In genomic region chr11:2698386-2699184, GRCh38 we compare ENCODE assay signal across 8 cellular contexts. TPM values are rescaled to one million over a fixed set of nuclear protein-coding genes. Genes with fewer than 3 reads are reported as not detected.
A peak's percentile ranks its signal among the peaks of the same experiment; 100 is the strongest.
DNase-seq lines count a peak whose midpoint lies in the region; ATAC-seq and TF ChIP-seq lines count a peak whose summit lies in the region.

No MANE protein-coding gene starts in this region.

- H3K9me3 ChIP-seq in RWPE2 (ENCODE audit: severe bottlenecking), result no peaks in the 10 kb centered on the region

- H3K4me1 ChIP-seq in RWPE2 (ENCODE audit: insufficient read depth, poor library complexity, severe bottlenecking), result peaks cover 5% of the 10 kb centered on the region

- H3K36me3 ChIP-seq in RWPE2 (ENCODE audit: low read depth), result peaks cover 4% of the 10 kb centered on the region

- TF ChIP-seq CTCF in RWPE2 (IDR thresholded peaks at IDR 0.05; ENCODE audit: poor library complexity, severe bottlenecking) (no peak), fibroblast of pulmonary artery (IDR thresholded peaks at IDR 0.05; ENCODE audit: low read length, missing control alignments) (no peak)

- DNase-seq in ELR (ENCODE audit: low read depth) (peak; percentile 39), RWPE2 (ENCODE audit: low spot score) (peak; percentile 26), fibroblast of pulmonary artery (ENCODE audit: low read depth) (no peak), posterior vena cava (ENCODE audit: low spot score) (peak; percentile 58), CD1c-positive myeloid dendritic cell (ENCODE audit: extremely low spot score) (no peak), sciatic nerve (ENCODE audit: low spot score) (no peak), NCI-H82 (lab: John Stamatoyannopoulos, UW) (no peak)

- H3K27ac ChIP-seq in RWPE2 (ENCODE audit: poor library complexity, severe bottlenecking), result peak overlapping the region; percentile 49

- peak overlapping the region; percentile 55 for H3K4me3 ChIP-seq in RWPE2 (ENCODE audit: severe bottlenecking)
- peak overlapping the region; percentile 88 for H3K4me3 ChIP-seq in fibroblast of pulmonary artery (replicated peaks; ENCODE audit: low read depth, low read length)

- intact Hi-C loops in posterior vena cava (cut with DNase I), result loop anchor here in 1 of 2 donors (5.0 kb wide), 1 partner anchor 111 kb away; no protein-coding TSS in a partner anchor
- intact Hi-C loops in sciatic nerve (cut with DNase I), result no loop called here

- ATAC-seq in RWPE2 (ENCODE audit: low read depth) (no peak), GM18519 (IDR thresholded peaks at IDR 0.05; ENCODE audit: low FRiP score, unreplicated experiment) (no peak), sciatic nerve (no peak)

- no peaks in the 10 kb centered on the region for H3K27me3 ChIP-seq in RWPE2 (ENCODE audit: insufficient read depth, poor library complexity, severe bottlenecking)

RNA-seq across cellular contexts. Expression of gene KCNQ1OT1, which starts 1.2 kb away (rescaled TPM):
- total RNA-seq in posterior vena cava (1 to 10 TPM; 1.8 to 3.5 TPM), sciatic nerve (7.2 TPM)

Comparison
In these comparisons a context has a peak if more than half of its experiments do, and no peak if none do; other contexts are left out.
1. DNase-seq: peak in ELR (single experiment), RWPE2 (single experiment) and posterior vena cava (single experiment); none in fibroblast of pulmonary artery (single experiment), CD1c-positive myeloid dendritic cell (single experiment), sciatic nerve (single experiment) and NCI-H82 (single experiment).